In genomic region chr11:76459299-76459698, GRCh38 we compare ENCODE assay signal across 11 cellular contexts. TPM values are rescaled to one million over a fixed set of nuclear protein-coding genes. Genes with fewer than 3 reads are reported as not detected.
DNase-seq lines count a peak whose midpoint lies in the region; ATAC-seq and TF ChIP-seq lines count a peak whose summit lies in the region.
"Had no signal": no experiment of that assay in that cellular context is flagged by ENCODE, and none has a peak within 500 bp of the region (broad histone marks: within the 10 kb centered on the region; RNA-seq: fewer than 3 reads in every experiment).

No MANE protein-coding gene starts in this region.

- no peak for ATAC-seq in GM21381 (IDR thresholded peaks at IDR 0.05; ENCODE audit: unreplicated experiment)
- ATAC-seq: left lung had no signal

- TF ChIP-seq CTCF in LNCaP clone FGC (IDR thresholded peaks at IDR 0.05; ENCODE audit: control insufficient read depth, extremely low read depth, insufficient read depth) (peak; percentile 22; the same call in 1 of the 2 replicates), cardiac fibroblast (IDR thresholded peaks at IDR 0.05; ENCODE audit: low read depth, low read length) (peak; percentile 51), neural crest cell (conservative IDR thresholded peaks at IDR 0.05) (peak; percentile 63)

- no peak overlapping the region for H3K27ac Mint-ChIP-seq in neural crest cell (ENCODE audit: unreplicated experiment)

- peaks cover 17% of the 10 kb centered on the region for H3K36me3 Mint-ChIP-seq in neural crest cell (ENCODE audit: low read depth)

- no peaks in the 10 kb centered on the region for H3K9me3 Mint-ChIP-seq in neural crest cell
- H3K9me3 Mint-ChIP-seq: central memory CD8-positive, alpha-beta T cell had no signal

- no peaks in the 10 kb centered on the region for H3K27me3 Mint-ChIP-seq in neural crest cell (ENCODE audit: low read depth)
- H3K27me3 Mint-ChIP-seq: central memory CD8-positive, alpha-beta T cell had no signal

- no peak overlapping the region for H3K4me3 Mint-ChIP-seq in neural crest cell
- H3K4me3 Mint-ChIP-seq: central memory CD8-positive, alpha-beta T cell had no signal

- DNase-seq in EH (ENCODE audit: low read depth), result peak; percentile 3
- DNase-seq in LNCaP clone FGC (ENCODE audit: low read depth), result no peak
- DNase-seq in cardiac fibroblast (ENCODE audit: low read depth in 2 of 2), result peak; percentile 3 to 14
- DNase-seq in neural crest cell (ENCODE audit: low read depth, low spot score), result no peak
- DNase-seq in stimulated activated CD4-positive, alpha-beta T cell treated with anti-CD3 and anti-CD28 coated beads, Interleukin-12 subunit alpha, Interleukin-12 subunit beta, amount 100 ng/mL, for 4 hours, result no peak
- DNase-seq in stimulated activated CD4-positive, alpha-beta T cell treated with anti-CD3 and anti-CD28 coated beads, Interleukin-2, amount 100 ng/mL, for 48 hours, result no peak
- DNase-seq in germinal center (ENCODE audit: low spot score), result no peak
- DNase-seq: left lung, NCI-H2029 had no signal

- peaks cover 24% of the 10 kb centered on the region for H3K4me1 Mint-ChIP-seq in neural crest cell

- H3K4me3 ChIP-seq in LNCaP clone FGC (ENCODE audit: low read depth, low read length), result no peak overlapping the region
- H3K4me3 ChIP-seq in cardiac fibroblast (replicated peaks in 1 of 2; ENCODE audit: low read depth in 2 of 2, low read length in 2 of 2), result no peak overlapping the region
- H3K4me3 ChIP-seq: left lung had no signal

RNA-seq across cellular contexts. Expression of gene EMSY, which starts 14.5 kb away (rescaled TPM):
- 39.1 and 40.1 TPM in 2 replicates for total RNA-seq in neural crest cell

Comparison
In these comparisons a context has a peak if more than half of its experiments do, and no peak if none do; other contexts are left out.
1. DNase-seq: peak in EH (single experiment) and cardiac fibroblast (2 of 2); none in LNCaP clone FGC (single experiment), neural crest cell (single experiment), stimulated activated CD4-positive, alpha-beta T cell treated with anti-CD3 and anti-CD28 coated beads, Interleukin-12 subunit alpha, Interleukin-12 subunit beta, amount 100 ng/mL, for 4 hours (single experiment), stimulated activated CD4-positive, alpha-beta T cell treated with anti-CD3 and anti-CD28 coated beads, Interleukin-2, amount 100 ng/mL, for 48 hours (0 of 2) and germinal center (single experiment).
2. Peak in every context shown above with its lines, with median percentiles within 50 percentile points of each other: CTCF ChIP-seq.